11 cellular contexts compared by ENCODE assay signal in the genomic region with DNA sequence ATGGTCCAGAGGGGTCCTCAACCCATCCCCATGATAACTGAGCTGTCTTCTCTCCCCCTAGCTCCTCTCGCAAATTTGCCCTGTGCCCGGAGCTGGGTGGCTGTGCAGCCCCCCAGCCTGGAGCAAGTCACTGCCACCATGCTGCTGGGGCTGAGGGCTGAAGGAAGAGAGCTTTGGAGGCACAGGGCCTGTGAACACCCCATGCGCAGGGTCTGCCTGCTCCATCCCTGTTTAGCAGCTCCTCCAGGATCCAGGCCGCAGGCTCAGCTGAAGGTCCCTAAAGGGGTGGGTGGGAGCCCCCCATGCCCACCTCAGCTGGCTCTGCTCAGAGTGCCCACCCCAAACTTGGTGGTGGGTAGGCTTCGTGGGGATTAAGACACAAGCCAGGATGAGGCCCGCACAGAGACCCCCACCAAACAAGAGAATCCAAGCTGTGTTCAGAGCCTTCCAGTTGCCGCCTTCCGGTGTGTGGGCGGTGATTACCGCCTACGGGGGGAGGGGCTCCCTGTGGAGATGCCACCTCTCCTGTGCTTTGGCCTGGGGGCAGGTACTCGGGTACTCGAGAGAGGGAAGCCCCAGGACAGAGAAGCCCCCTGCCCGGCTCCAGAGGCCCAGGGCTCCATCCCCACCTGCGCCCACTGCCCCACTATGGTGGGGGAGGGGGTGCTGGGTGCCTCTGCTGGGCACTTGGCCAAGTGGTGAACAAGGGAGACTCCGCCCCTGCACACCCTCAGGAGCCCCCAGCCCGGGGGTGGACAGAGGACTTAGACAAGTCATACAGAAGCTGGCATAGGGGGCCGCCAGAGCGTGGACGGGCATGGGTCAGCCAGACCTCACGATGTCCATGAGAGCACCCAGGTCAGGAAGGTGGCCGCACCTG. TPM values are rescaled to one million over a fixed set of nuclear protein-coding genes. Genes with fewer than 3 reads are reported as not detected.
DNase-seq lines count a peak whose midpoint lies in the region; ATAC-seq, FAIRE-seq and TF ChIP-seq lines count a peak whose summit lies in the region.
"Had no signal": no experiment of that assay in that cellular context is flagged by ENCODE, and none has a peak within 500 bp of the region (broad histone marks: within the 10 kb centered on the region; RNA-seq: fewer than 3 reads in every experiment).

No MANE protein-coding gene starts in this region.

- no peaks in the 10 kb centered on the region for H3K79me1 ChIP-seq in trophoblast cell (ENCODE audit: low read length)

- no peak overlapping the region for H4K91ac ChIP-seq in trophoblast cell (ENCODE audit: low read depth, low read length)

- peaks cover 0 to 50% of the 10 kb centered on the region in 2 donors for H3K4me1 ChIP-seq in right atrium auricular region
- peaks cover 3% of the 10 kb centered on the region for H3K4me1 ChIP-seq in right cardiac atrium (ENCODE audit: control insufficient read depth, insufficient read depth, low read length)
- H3K4me1 ChIP-seq in endothelial cell of umbilical vein (ENCODE audit: control insufficient read depth, extremely low read depth, insufficient read depth, low read length) = peaks cover 49% of the 10 kb centered on the region
- H3K4me1 ChIP-seq in trophoblast cell (ENCODE audit: control insufficient read depth in 1 of 2, insufficient read depth in 2 of 2, low read length in 2 of 2) = peaks cover 7 to 8% of the 10 kb centered on the region in 2 experiments

- H3K36me3 ChIP-seq in right atrium auricular region (no peaks in the 10 kb centered on the region), SK-N-MC (ENCODE audit: insufficient read depth, low read length) (no peaks in the 10 kb centered on the region), endothelial cell of umbilical vein (ENCODE audit: control insufficient read depth in 2 of 2, extremely low read depth in 1 of 2, insufficient read depth in 2 of 2, low read length in 2 of 2) (no peaks in the 10 kb centered on the region), trophoblast cell (ENCODE audit: control insufficient read depth in 1 of 2, insufficient read depth in 2 of 2, low read length in 2 of 2) (no peaks in the 10 kb centered on the region)
- H3K36me3 ChIP-seq: Peyer's patch had no signal

- no peak overlapping the region for H3K4me3 ChIP-seq in right atrium auricular region
- no peak overlapping the region for H3K4me3 ChIP-seq in right cardiac atrium (ENCODE audit: low read length)
- H3K4me3 ChIP-seq in SK-N-MC = peak overlapping the region; percentile 16; the same call in 1 of the 2 replicates
- no peak overlapping the region for H3K4me3 ChIP-seq in endothelial cell of umbilical vein (replicated peaks in 1 of 3; ENCODE audit: insufficient read depth in 1 of 3, low read depth in 1 of 3, low read length in 3 of 3)
- H3K4me3 ChIP-seq in trophoblast cell (ENCODE audit: low read depth, low read length) = no peak overlapping the region

- no peak overlapping the region for H2BK5ac ChIP-seq in trophoblast cell (ENCODE audit: low read depth, low read length, poor library complexity)

- H3K14ac ChIP-seq in trophoblast cell (ENCODE audit: low read length) = no peak overlapping the region

- no peak for FAIRE-seq in endothelial cell of umbilical vein (lab: Jason Lieb, UNC)

- BruUV-seq in endothelial cell of umbilical vein (replicated peaks; lab: Mats Ljungman, UMichigan) = no TSS peak

- no peak overlapping the region for H4K8ac ChIP-seq in trophoblast cell (ENCODE audit: low read depth, low read length)

- dilution Hi-C loops in endothelial cell of umbilical vein (cut with MboI; ENCODE audit: extremely low pct_ligation_motif_present, low sequenced_read_pairs) = no loop called here

- TF ChIP-seq CTCF in right atrium auricular region (IDR thresholded peaks at IDR 0.05) (no peak), endothelial cell of umbilical vein (IDR thresholded peaks at IDR 0.05; ENCODE audit: extremely low read depth in 1 of 2, insufficient read depth in 1 of 2, low read depth in 1 of 2, low read length in 2 of 2) (no peak)

- DNase-seq in right atrium auricular region (ENCODE audit: low spot score) (no peak), right cardiac atrium (no peak), SK-N-MC (ENCODE audit: low read depth, low spot score) (no peak), endothelial cell of umbilical vein (ENCODE audit: low read depth, low spot score) (no peak), iPS-NIHi11 (ENCODE audit: low spot score) (no peak), trophoblast cell (no peak), superior temporal gyrus (ENCODE audit: extremely low spot score) (no peak)
- DNase-seq: activated gamma-delta T cell treated with Interleukin-2 at 50 U/mL for 16 hours, testis had no signal

- H3K27ac ChIP-seq in right atrium auricular region (peak overlapping the region; percentile 46 to 47), right cardiac atrium (ENCODE audit: low read length) (no peak overlapping the region), SK-N-MC (0 out of 2 replicates have a peak overlapping the region, but pooled peaks have one; percentile 42), endothelial cell of umbilical vein (ENCODE audit: insufficient read depth, low read depth, low read length) (peak overlapping the region; percentile 2), trophoblast cell (ENCODE audit: low read depth, low read length) (no peak overlapping the region)
- H3K27ac ChIP-seq: testis had no signal

- no peak for TF ChIP-seq POLR2A in endothelial cell of umbilical vein (IDR thresholded peaks at IDR 0.05; ENCODE audit: low read depth, low read length)

- no peak overlapping the region for H3K4me2 ChIP-seq in endothelial cell of umbilical vein (ENCODE audit: insufficient read depth, low read length)
- H3K4me2 ChIP-seq in trophoblast cell (ENCODE audit: low read length) = no peak overlapping the region

- no peak overlapping the region for H3K4ac ChIP-seq in trophoblast cell (ENCODE audit: low read depth, low read length)

- intact Hi-C loops in right cardiac atrium (cut with DNase I) (loop anchor here in 1 of 4 donors (5.0 kb wide), 1 partner anchor 78 kb away; no protein-coding TSS in a partner anchor), endothelial cell of umbilical vein (cut with micrococcal nuclease) (loop anchor here (1.0 to 10.0 kb wide), 7 partner anchors 23 to 198 kb away; a partner anchor contains a TSS)

- no peak overlapping the region for H2AK5ac ChIP-seq in trophoblast cell (ENCODE audit: low read length)

- H4K20me1 ChIP-seq in endothelial cell of umbilical vein (replicated peaks; ENCODE audit: control insufficient read depth, extremely low read depth, insufficient read depth, low read length) = no peaks in the 10 kb centered on the region

- ATAC-seq in right cardiac atrium = no peak
- ATAC-seq: sciatic nerve had no signal

- 81% methylated on average over 22 of the region's 22 CpGs for WGBS in right cardiac atrium
- WGBS in trophoblast cell (ENCODE audit: extremely low coverage, insufficient coverage, insufficient read length) = no CpG with 5 or more reads among the region's 22 CpGs

- H3K9me3 ChIP-seq in right atrium auricular region (no peaks in the 10 kb centered on the region), right cardiac atrium (ENCODE audit: control insufficient read depth, low read length) (no peaks in the 10 kb centered on the region), SK-N-MC (ENCODE audit: low read depth, low read length) (no peaks in the 10 kb centered on the region), endothelial cell of umbilical vein (replicated peaks; ENCODE audit: control insufficient read depth, insufficient read depth, low read length) (no peaks in the 10 kb centered on the region), trophoblast cell (ENCODE audit: insufficient read depth, low read depth, low read length) (peaks cover 7% of the 10 kb centered on the region)
- H3K9me3 ChIP-seq: Peyer's patch, testis had no signal

- CTCF ChIA-PET in endothelial cell of umbilical vein (lab: Charles Lee) = interaction anchor here (0.7 to 6.4 kb wide), 16 partner anchors 10 to 181 kb away, joined by 3 to 94 read pairs (median 6); a partner anchor contains a TSS

- peaks cover 27% of the 10 kb centered on the region for H3K79me2 ChIP-seq in endothelial cell of umbilical vein (ENCODE audit: control insufficient read depth, insufficient read depth, low read length)
- H3K79me2 ChIP-seq in trophoblast cell (ENCODE audit: control insufficient read depth, insufficient read depth, low read length, poor library complexity) = no peaks in the 10 kb centered on the region

- H3K23ac ChIP-seq in trophoblast cell (ENCODE audit: low read length) = no peak overlapping the region

- H2AFZ ChIP-seq in endothelial cell of umbilical vein (ENCODE audit: low read depth, low read length) (no peak overlapping the region), trophoblast cell (ENCODE audit: insufficient read depth, low read length, poor library complexity) (no peak overlapping the region)

- H3K9me1 ChIP-seq in endothelial cell of umbilical vein (replicated peaks; ENCODE audit: control insufficient read depth, extremely low read depth, insufficient read depth, low read length) = no peaks in the 10 kb centered on the region

- no peak overlapping the region for H2BK120ac ChIP-seq in trophoblast cell (ENCODE audit: insufficient read depth, low read length, poor library complexity)

- H4K12ac ChIP-seq in trophoblast cell (ENCODE audit: low read depth, low read length) = no peak overlapping the region

- no peak overlapping the region for H3K18ac ChIP-seq in trophoblast cell (ENCODE audit: low read length)

- H3K9ac ChIP-seq in SK-N-MC (ENCODE audit: insufficient read length) (no peak overlapping the region), endothelial cell of umbilical vein (replicated peaks; ENCODE audit: extremely low read depth, insufficient read depth, low read length) (no peak overlapping the region), trophoblast cell (ENCODE audit: low read length) (no peak overlapping the region)

- POLR2A ChIA-PET in endothelial cell of umbilical vein (lab: Charles Lee) = interaction anchor here (0.8 to 1.4 kb wide), 2 partner anchors 25 to 131 kb away, joined by 3 to 4 read pairs; a partner anchor contains a TSS

- H3K27me3 ChIP-seq in right atrium auricular region = no peaks in the 10 kb centered on the region
- H3K27me3 ChIP-seq in right cardiac atrium (ENCODE audit: control insufficient read depth, insufficient read depth) = no peaks in the 10 kb centered on the region
- no peaks in the 10 kb centered on the region for H3K27me3 ChIP-seq in endothelial cell of umbilical vein (ENCODE audit: control insufficient read depth in 2 of 2, insufficient read depth in 2 of 2, low read length in 2 of 2)
- H3K27me3 ChIP-seq in trophoblast cell (ENCODE audit: insufficient read depth, low read length) = peaks cover 29% of the 10 kb centered on the region
- H3K27me3 ChIP-seq: Peyer's patch, testis had no signal

- no peak overlapping the region for H2BK12ac ChIP-seq in trophoblast cell (ENCODE audit: low read length)

RNA-seq across cellular contexts. Expression of a gene that starts 1.4 kb away (rescaled TPM):
- 10 to 100 TPM; 14.5 to 17.3 TPM for total RNA-seq in right atrium auricular region
- 10 to 100 TPM; 16.5 to 21.3 (median 17.4) TPM for total RNA-seq in right cardiac atrium
- 17.8 TPM for polyA plus RNA-seq in right cardiac atrium
- total RNA-seq in endothelial cell of umbilical vein = 128 and 139 TPM in 2 replicates
- 80.7 and 105 TPM in 2 replicates for polyA plus RNA-seq in endothelial cell of umbilical vein
- 54.3 and 62.1 TPM in 2 replicates for polyA plus RNA-seq in endothelial cell of umbilical vein (2011; cell fraction: cytosol; rRNA removed)
- 295 and 312 TPM in 2 replicates for polyA plus RNA-seq in endothelial cell of umbilical vein (2011; cell fraction: nucleus; rRNA removed)
- 59.6 and 61.1 TPM in 2 replicates for polyA plus RNA-seq in endothelial cell of umbilical vein (2012)
- 95.3 and 129 TPM in 2 replicates for polyA minus RNA-seq in endothelial cell of umbilical vein
- polyA minus RNA-seq in endothelial cell of umbilical vein (2011; cell fraction: cytosol; rRNA and poly(A)+ RNA removed) = 8.7 TPM
- 62.0 and 95.6 TPM in 2 replicates for polyA minus RNA-seq in endothelial cell of umbilical vein (2011; cell fraction: nucleus; rRNA and poly(A)+ RNA removed)
- 1.6 and 2.0 TPM in 2 replicates for polyA plus RNA-seq in trophoblast cell (2013)

RNA-seq across cellular contexts. Expression of a gene that starts 11.1 kb away (rescaled TPM):
- total RNA-seq in right atrium auricular region (10 to 100 TPM; 17.1 to 18.9 TPM), right cardiac atrium (10 to 100 TPM; 23.9 to 35.5 (median 32.0) TPM), endothelial cell of umbilical vein (97.7 and 104 TPM in 2 replicates)
- polyA plus RNA-seq in right cardiac atrium (31.4 TPM), endothelial cell of umbilical vein (103 and 129 TPM in 2 replicates)
- polyA plus RNA-seq in endothelial cell of umbilical vein (2011; cell fraction: cytosol; rRNA removed) = 45.7 and 71.1 TPM in 2 replicates
- 62.8 and 71.6 TPM in 2 replicates for polyA plus RNA-seq in endothelial cell of umbilical vein (2011; cell fraction: nucleus; rRNA removed)
- polyA plus RNA-seq in endothelial cell of umbilical vein (2012) = 34.7 and 54.2 TPM in 2 replicates
- polyA minus RNA-seq in endothelial cell of umbilical vein = 21.2 and 26.4 TPM in 2 replicates
- 9.2 TPM for polyA minus RNA-seq in endothelial cell of umbilical vein (2011; cell fraction: cytosol; rRNA and poly(A)+ RNA removed)
- polyA minus RNA-seq in endothelial cell of umbilical vein (2011; cell fraction: nucleus; rRNA and poly(A)+ RNA removed) = 15.2 and 25.5 TPM in 2 replicates
- polyA plus RNA-seq in trophoblast cell (2013) = 8.6 and 9.6 TPM in 2 replicates

Comparison
In these comparisons a context has a peak if more than half of its experiments do, and no peak if none do; other contexts are left out.
1. H3K27ac ChIP-seq: peak in right atrium auricular region (2 of 2), SK-N-MC (single experiment) and endothelial cell of umbilical vein (single experiment); none in right cardiac atrium (single experiment) and trophoblast cell (single experiment).